9 cellular contexts compared by ENCODE assay signal in genomic region chr13:30551194-30551593, GRCh38.
DNase-seq lines count a peak whose midpoint lies in the region; ATAC-seq and TF ChIP-seq lines count a peak whose summit lies in the region.
"Had no signal": no experiment of that assay in that cellular context is flagged by ENCODE, and none has a peak within 500 bp of the region (broad histone marks: within the 10 kb centered on the region; RNA-seq: fewer than 3 reads in every experiment).

No MANE protein-coding gene starts in this region.

- no peak overlapping the region for H3K4me3 Mint-ChIP-seq in neural progenitor cell

- H3K36me3 Mint-ChIP-seq in neural progenitor cell: no peaks in the 10 kb centered on the region

- no peak overlapping the region for H3K9ac ChIP-seq in neural progenitor cell

- no peak overlapping the region for H3K4me2 ChIP-seq in neural progenitor cell

- H3K27ac Mint-ChIP-seq in neural progenitor cell: no peak overlapping the region

- H4K20me1 ChIP-seq in neural progenitor cell (ENCODE audit: low read depth): no peaks in the 10 kb centered on the region

- H3K27me3 Mint-ChIP-seq in neural progenitor cell (ENCODE audit: insufficient read depth, low read depth): no peaks in the 10 kb centered on the region

- H3K9me3 Mint-ChIP-seq in neural progenitor cell: no peaks in the 10 kb centered on the region

- ATAC-seq in GM19043 (IDR thresholded peaks at IDR 0.05; ENCODE audit: low read depth, unreplicated experiment) (peak; percentile 61), GM19452 (IDR thresholded peaks at IDR 0.05; ENCODE audit: unreplicated experiment) (no peak), HG03521 (IDR thresholded peaks at IDR 0.05; ENCODE audit: unreplicated experiment) (no peak)

- H3K4me3 ChIP-seq in neural progenitor cell: no peak overlapping the region
- H3K4me3 ChIP-seq: SJSA1 had no signal

- no peaks in the 10 kb centered on the region for H3F3A ChIP-seq in neural progenitor cell (ENCODE audit: low read depth)

- H3K9me3 ChIP-seq in neural progenitor cell (ENCODE audit: low read depth): no peaks in the 10 kb centered on the region
- H3K9me3 ChIP-seq: SJSA1 had no signal

- no peaks in the 10 kb centered on the region for H3K4me1 ChIP-seq in neural progenitor cell
- H3K4me1 ChIP-seq: SJSA1 had no signal

- H3K4me1 Mint-ChIP-seq in neural progenitor cell: no peaks in the 10 kb centered on the region

- H3K36me3 ChIP-seq in neural progenitor cell: no peaks in the 10 kb centered on the region
- H3K36me3 ChIP-seq: SJSA1 had no signal

- H3K27me3 ChIP-seq in neural progenitor cell: no peaks in the 10 kb centered on the region
- H3K27me3 ChIP-seq: SJSA1 had no signal

- H2AFZ ChIP-seq in neural progenitor cell (replicated peaks): no peak overlapping the region

- DNase-seq in COLO829 (ENCODE audit: low spot score) (peak; percentile 13), NCI-H526 treated with DMSO at 0.1 percent for 48 hours (lab: John Stamatoyannopoulos, UW) (peak; percentile 45), cerebellar cortex (ENCODE audit: low spot score) (peak; percentile 19), neural progenitor cell (ENCODE audit: low spot score) (peak; percentile 52)
- DNase-seq in activated CD4-positive, alpha-beta T cell treated with anti-CD3 and anti-CD28 coated beads, Interleukin-2, amount 50 U/mL, for 48 hours: no peak

- no peaks in the 10 kb centered on the region for H3K79me2 ChIP-seq in neural progenitor cell (ENCODE audit: low read depth)

- TF ChIP-seq CTCF in neural progenitor cell (IDR thresholded peaks at IDR 0.05): peak; percentile 54

- no peak overlapping the region for H3K27ac ChIP-seq in neural progenitor cell
- H3K27ac ChIP-seq: SJSA1 had no signal

Comparison
In these comparisons a context has a peak if more than half of its experiments do, and no peak if none do; other contexts are left out.
1. DNase-seq: peak in COLO829 (single experiment), NCI-H526 treated with DMSO at 0.1 percent for 48 hours (single experiment), cerebellar cortex (single experiment) and neural progenitor cell (single experiment); none in activated CD4-positive, alpha-beta T cell treated with anti-CD3 and anti-CD28 coated beads, Interleukin-2, amount 50 U/mL, for 48 hours (0 of 2).